Comparison of ENCODE assay signal across 14 cellular contexts in the genomic region with DNA sequence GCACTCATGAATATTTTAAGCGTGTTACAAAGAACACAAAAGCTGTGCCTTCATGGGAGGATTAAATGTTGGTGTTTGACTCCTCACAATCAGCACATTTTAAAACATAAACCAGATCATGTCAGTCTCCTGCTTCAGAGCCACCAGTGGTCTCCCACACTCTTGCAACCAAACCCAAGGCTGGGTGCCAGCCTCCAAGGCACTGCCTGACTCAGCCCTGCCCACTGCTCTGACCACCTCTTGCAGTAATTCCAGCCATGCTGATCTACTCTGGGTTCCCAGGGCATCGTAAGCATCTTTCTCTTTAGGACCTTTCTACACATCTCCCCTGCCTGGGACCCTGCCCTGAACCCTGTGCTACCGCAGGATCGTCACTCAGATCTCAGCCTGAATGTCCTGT.
DNase-seq lines count a peak whose midpoint lies in the region; ATAC-seq and TF ChIP-seq lines count a peak whose summit lies in the region.
"Had no signal": no experiment of that assay in that cellular context is flagged by ENCODE, and none has a peak within 500 bp of the region (broad histone marks: within the 10 kb centered on the region; RNA-seq: fewer than 3 reads in every experiment).

No MANE protein-coding gene starts in this region.

- no peaks in the 10 kb centered on the region for H3K36me3 ChIP-seq in BLaER1 treated with 17β-estradiol and CSF1 and Interleukin-3, amounts not matched to agents 10 nM and 100 nM
- no peaks in the 10 kb centered on the region for H3K36me3 ChIP-seq in colonic mucosa
- H3K36me3 ChIP-seq: breast epithelium had no signal

- no peaks in the 10 kb centered on the region for H3K27me3 Mint-ChIP-seq in progenitor cell of endocrine pancreas
- H3K27me3 Mint-ChIP-seq in activated CD4-positive, alpha-beta memory T cell treated with anti-CD3 and anti-CD28 coated beads, Interleukin-2, amount 10 ng/mL, durations not matched to agents 7 days and 5 days, result no peaks in the 10 kb centered on the region

- DNase-seq in M059J (ENCODE audit: low read depth), result peak; percentile 44
- DNase-seq in colonic mucosa, result no peak
- DNase-seq in progenitor cell of endocrine pancreas (ENCODE audit: low spot score, unreplicated experiment), result no peak
- no peak for DNase-seq in NCI-H526 treated with DMSO at 0.1 percent for 48 hours (lab: John Stamatoyannopoulos, UW)
- DNase-seq in activated CD4-positive, alpha-beta memory T cell treated with anti-CD3 and anti-CD28 coated beads, Interleukin-2, amount 10 ng/mL, durations not matched to agents 7 days and 5 days, result no peak
- no peak for DNase-seq in foreskin melanocyte
- DNase-seq: kidney glomerular epithelial cell, MM.1S, NCI-H774 had no signal

- peak overlapping the region; percentile 39 to 74 (median 67) for H3K9ac ChIP-seq in BLaER1 treated with 17β-estradiol and CSF1 and Interleukin-3, amounts not matched to agents 10 nM and 100 nM
- H3K9ac ChIP-seq in colonic mucosa (ENCODE audit: low read depth in 2 of 2, low read length in 2 of 2), result no peak overlapping the region
- H3K9ac ChIP-seq: parathyroid adenoma had no signal

- no peaks in the 10 kb centered on the region for H3K36me3 Mint-ChIP-seq in progenitor cell of endocrine pancreas (ENCODE audit: insufficient read depth)
- no peaks in the 10 kb centered on the region for H3K36me3 Mint-ChIP-seq in activated CD4-positive, alpha-beta memory T cell treated with anti-CD3 and anti-CD28 coated beads, Interleukin-2, amount 10 ng/mL, durations not matched to agents 7 days and 5 days (ENCODE audit: low read depth)

- peak overlapping the region; percentile 75 to 92 (median 87) for H3K27ac ChIP-seq in BLaER1 treated with 17β-estradiol and CSF1 and Interleukin-3, amounts not matched to agents 10 nM and 100 nM
- H3K27ac ChIP-seq in colonic mucosa, result peak overlapping the region; percentile 22

- intact Hi-C loops in colonic mucosa (cut with DNase I), result no loop called here

- no peaks in the 10 kb centered on the region for H3K9me3 Mint-ChIP-seq in progenitor cell of endocrine pancreas (ENCODE audit: low read depth)
- H3K9me3 Mint-ChIP-seq in activated CD4-positive, alpha-beta memory T cell treated with anti-CD3 and anti-CD28 coated beads, Interleukin-2, amount 10 ng/mL, durations not matched to agents 7 days and 5 days, result no peaks in the 10 kb centered on the region
- H3K9me3 Mint-ChIP-seq: T-helper 1 cell treated with Interleukin-12 subunit alpha and Interleukin-12 subunit beta and Interleukin-4 antibody, amounts not matched to agents 30 μg/mL and 1 μg/mL, for 36 hours had no signal

- ATAC-seq in HG03025 (IDR thresholded peaks at IDR 0.05; ENCODE audit: low FRiP score, unreplicated experiment), result no peak

- H3K4me1 Mint-ChIP-seq in progenitor cell of endocrine pancreas (ENCODE audit: low read depth), result peaks cover 10% of the 10 kb centered on the region
- H3K4me1 Mint-ChIP-seq in activated CD4-positive, alpha-beta memory T cell treated with anti-CD3 and anti-CD28 coated beads, Interleukin-2, amount 10 ng/mL, durations not matched to agents 7 days and 5 days, result peaks cover 30% of the 10 kb centered on the region

- peak overlapping the region; percentile 21 for H3K27ac Mint-ChIP-seq in progenitor cell of endocrine pancreas
- H3K27ac Mint-ChIP-seq in activated CD4-positive, alpha-beta memory T cell treated with anti-CD3 and anti-CD28 coated beads, Interleukin-2, amount 10 ng/mL, durations not matched to agents 7 days and 5 days, result no peak overlapping the region

- TF ChIP-seq CTCF in colonic mucosa (IDR thresholded peaks at IDR 0.05) (no peak), progenitor cell of endocrine pancreas (IDR thresholded peaks at IDR 0.05; ENCODE audit: unreplicated experiment) (no peak)

- CTCF ChIA-PET in activated CD4-positive, alpha-beta memory T cell treated with anti-CD3 and anti-CD28 coated beads, Interleukin-2, amount 10 ng/mL, durations not matched to agents 7 days and 5 days (lab: Charles Lee), result no interaction called here

- H3K27me3 ChIP-seq in BLaER1 treated with 17β-estradiol and CSF1 and Interleukin-3, amounts not matched to agents 10 nM and 100 nM, result no peaks in the 10 kb centered on the region
- H3K27me3 ChIP-seq in colonic mucosa, result no peaks in the 10 kb centered on the region
- H3K27me3 ChIP-seq: breast epithelium had no signal

- no peaks in the 10 kb centered on the region for H4K20me1 ChIP-seq in BLaER1 treated with 17β-estradiol and CSF1 and Interleukin-3, amounts not matched to agents 10 nM and 100 nM

- POLR2A ChIA-PET in activated CD4-positive, alpha-beta memory T cell treated with anti-CD3 and anti-CD28 coated beads, Interleukin-2, amount 10 ng/mL, durations not matched to agents 7 days and 5 days (lab: Charles Lee), result no interaction called here

- H3K4me3 Mint-ChIP-seq in progenitor cell of endocrine pancreas (ENCODE audit: low read depth), result no peak overlapping the region
- H3K4me3 Mint-ChIP-seq in activated CD4-positive, alpha-beta memory T cell treated with anti-CD3 and anti-CD28 coated beads, Interleukin-2, amount 10 ng/mL, durations not matched to agents 7 days and 5 days, result no peak overlapping the region
- H3K4me3 Mint-ChIP-seq: T-helper 1 cell treated with Interleukin-12 subunit alpha and Interleukin-12 subunit beta and Interleukin-4 antibody, amounts not matched to agents 30 μg/mL and 1 μg/mL, for 36 hours had no signal

- peaks cover 69 to 97% (median 80%) of the 10 kb centered on the region in 10 experiments for H3K4me1 ChIP-seq in BLaER1 treated with 17β-estradiol and CSF1 and Interleukin-3, amounts not matched to agents 10 nM and 100 nM
- H3K4me1 ChIP-seq in colonic mucosa, result peaks cover 9% of the 10 kb centered on the region
- H3K4me1 ChIP-seq: breast epithelium, parathyroid adenoma had no signal

- peak overlapping the region; percentile 66 to 93 (median 80) for H3K4me2 ChIP-seq in BLaER1 treated with 17β-estradiol and CSF1 and Interleukin-3, amounts not matched to agents 10 nM and 100 nM

- peak overlapping the region in 1 of 10 experiments; percentile 4; a peak in 1 of 20 replicates for H3K4me3 ChIP-seq in BLaER1 treated with 17β-estradiol and CSF1 and Interleukin-3, amounts not matched to agents 10 nM and 100 nM
- no peak overlapping the region for H3K4me3 ChIP-seq in colonic mucosa
- H3K4me3 ChIP-seq: breast epithelium had no signal

- peaks cover 0 to 6% (median 0%) of the 10 kb centered on the region in 11 experiments; a peak in 1 of 22 replicates for H3K9me3 ChIP-seq in BLaER1 treated with 17β-estradiol and CSF1 and Interleukin-3, amounts not matched to agents 10 nM and 100 nM (replicated peaks in 1 of 11)
- no peaks in the 10 kb centered on the region for H3K9me3 ChIP-seq in colonic mucosa
- H3K9me3 ChIP-seq: breast epithelium had no signal

Comparison
In these comparisons a context has a peak if more than half of its experiments do, and no peak if none do; other contexts are left out.
1. H3K9ac ChIP-seq: peak in BLaER1 treated with 17β-estradiol and CSF1 and Interleukin-3, amounts not matched to agents 10 nM and 100 nM (11 of 11); none in colonic mucosa (0 of 2).